ENCODE assay signal across 8 cellular contexts in genomic region chr2:157055660-157056199, GRCh38.
DNase-seq lines count a peak whose midpoint lies in the region; ATAC-seq, FAIRE-seq and TF ChIP-seq lines count a peak whose summit lies in the region.

No MANE protein-coding gene starts in this region.

- H3K27me3 ChIP-seq in astrocyte (ENCODE audit: insufficient read depth, low read length) = no peaks in the 10 kb centered on the region

- no peaks in the 10 kb centered on the region for H3K4me1 Mint-ChIP-seq in CD14-positive monocyte
- peaks cover 15% of the 10 kb centered on the region for H3K4me1 Mint-ChIP-seq in astrocyte (ENCODE audit: low read depth, unreplicated experiment)

- no peak for FAIRE-seq in astrocyte (lab: Jason Lieb, UNC)

- no peaks in the 10 kb centered on the region for H3K27me3 Mint-ChIP-seq in CD14-positive monocyte (ENCODE audit: low read depth in 3 of 3)
- no peaks in the 10 kb centered on the region for H3K27me3 Mint-ChIP-seq in astrocyte (ENCODE audit: low read depth, unreplicated experiment)

- no peak overlapping the region for H3K9ac ChIP-seq in astrocyte (ENCODE audit: low read length)

- H3K36me3 ChIP-seq in astrocyte (ENCODE audit: insufficient read depth, low read length) = no peaks in the 10 kb centered on the region

- intact Hi-C loops in CD14-positive monocyte (cut with micrococcal nuclease) = no loop called here

- H3K4me1 ChIP-seq in astrocyte (ENCODE audit: insufficient read depth, low read length) = peaks cover 16% of the 10 kb centered on the region

- H3K9me3 Mint-ChIP-seq in CD14-positive monocyte (no peaks in the 10 kb centered on the region), astrocyte (ENCODE audit: unreplicated experiment) (no peaks in the 10 kb centered on the region)

- H3K9me3 ChIP-seq in astrocyte (ENCODE audit: insufficient read depth, low read depth, low read length) = no peaks in the 10 kb centered on the region

- TF ChIP-seq CTCF in CD14-positive monocyte (IDR thresholded peaks at IDR 0.05) (peak; percentile 23), astrocyte (IDR thresholded peaks at IDR 0.05; ENCODE audit: insufficient read depth, low read depth, low read length) (peak; percentile 36)

- ATAC-seq in GM18861 (IDR thresholded peaks at IDR 0.05; ENCODE audit: unreplicated experiment) = no peak
- no peak for ATAC-seq in HG02759 (IDR thresholded peaks at IDR 0.05; ENCODE audit: unreplicated experiment)

- no peak overlapping the region for H3K4me3 Mint-ChIP-seq in CD14-positive monocyte
- no peak overlapping the region for H3K4me3 Mint-ChIP-seq in astrocyte (ENCODE audit: unreplicated experiment)

- DNase-seq in CD14-positive monocyte (ENCODE audit: low spot score) (no peak), LHCN-M2 (ENCODE audit: low read depth) (peak; percentile 69), astrocyte (ENCODE audit: low read depth) (peak; percentile 29), lung microvascular endothelial cell (ENCODE audit: low read depth in 2 of 2) (peak; percentile 69 to 70)
- DNase-seq in stimulated activated CD4-positive, alpha-beta T cell treated with anti-CD3 and anti-CD28 coated beads, Interleukin-2, amount 100 ng/mL, for 24 hours = no peak
- no peak for DNase-seq in activated CD8-positive, alpha-beta memory T cell treated with anti-CD3 and anti-CD28 coated beads, Interleukin-2, amount 50 U/mL, for 4 hours

- no peak overlapping the region for H3K27ac ChIP-seq in astrocyte (ENCODE audit: low read depth, low read length)

- H4K20me1 ChIP-seq in astrocyte (ENCODE audit: insufficient read depth, low read length) = no peaks in the 10 kb centered on the region

- H3K4me2 ChIP-seq in astrocyte (ENCODE audit: low read length) = peak overlapping the region; percentile 61

- H3K36me3 Mint-ChIP-seq in CD14-positive monocyte (no peaks in the 10 kb centered on the region), astrocyte (ENCODE audit: low read depth, unreplicated experiment) (no peaks in the 10 kb centered on the region)

- no peak overlapping the region for H3K27ac Mint-ChIP-seq in CD14-positive monocyte
- H3K27ac Mint-ChIP-seq in astrocyte (ENCODE audit: unreplicated experiment) = no peak overlapping the region

- H2AFZ ChIP-seq in astrocyte (ENCODE audit: low read depth, low read length) = no peak overlapping the region

- no peak overlapping the region for H3K4me3 ChIP-seq in astrocyte (ENCODE audit: insufficient read depth, low read depth, low read length)

- H3K79me2 ChIP-seq in astrocyte (ENCODE audit: insufficient read depth, low read length) = no peaks in the 10 kb centered on the region

Comparison
In these comparisons a context has a peak if more than half of its experiments do, and no peak if none do; other contexts are left out.
1. DNase-seq: peak in LHCN-M2 (single experiment), astrocyte (single experiment) and lung microvascular endothelial cell (2 of 2); none in CD14-positive monocyte (single experiment), stimulated activated CD4-positive, alpha-beta T cell treated with anti-CD3 and anti-CD28 coated beads, Interleukin-2, amount 100 ng/mL, for 24 hours (0 of 2) and activated CD8-positive, alpha-beta memory T cell treated with anti-CD3 and anti-CD28 coated beads, Interleukin-2, amount 50 U/mL, for 4 hours (single experiment).